Comparison of ENCODE assay signal across 1 cellular context in genomic region chr5:151688406-151688805, GRCh38.
TF ChIP-seq lines count a peak whose summit lies in the region.

No MANE protein-coding gene starts in this region.

TF ChIP-seq in H1, 55 proteins besides CTCF, POLR2A, EP300 and RAD21:
- TF ChIP-seq CREB1 (IDR thresholded peaks at IDR 0.05) (no peak), CBX8 (IDR thresholded peaks at IDR 0.05; ENCODE audit: borderline replicate concordance, low read depth, low read length) (no peak), KDM4A (IDR thresholded peaks at IDR 0.05; ENCODE audit: low read depth, low read length, severe bottlenecking) (no peak), RFX5 (IDR thresholded peaks at IDR 0.05; ENCODE audit: borderline replicate concordance, low read depth, low read length) (no peak), EGR1 (IDR thresholded peaks at IDR 0.05; ENCODE audit: borderline replicate concordance, low read depth, low read length) (no peak), E2F6 (IDR thresholded peaks at IDR 0.05) (no peak), SUZ12 (IDR thresholded peaks at IDR 0.05; ENCODE audit: low read length) (no peak)
